In the genomic region with DNA sequence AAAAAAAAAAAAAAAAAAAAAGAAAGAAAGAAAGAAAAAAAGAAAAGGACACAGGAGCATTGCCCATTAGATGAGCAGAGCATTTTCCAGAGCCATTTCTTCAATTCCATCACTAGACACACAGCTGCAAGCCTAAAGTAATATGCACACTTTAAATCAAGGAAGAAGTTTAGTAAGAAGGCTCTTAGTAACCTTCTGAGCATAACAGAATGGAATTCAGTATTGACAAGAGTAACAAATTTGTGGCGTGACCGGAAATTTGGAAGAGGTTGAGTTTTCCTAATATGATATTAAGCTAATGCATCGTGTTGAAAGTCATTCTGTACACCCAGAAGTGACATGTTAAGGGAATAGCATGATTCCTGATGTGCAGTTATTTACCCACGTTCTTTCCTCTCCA, we compare ENCODE assay signal across 10 cellular contexts. TPM values are rescaled to one million over a fixed set of nuclear protein-coding genes. Genes with fewer than 3 reads are reported as not detected.
DNase-seq lines count a peak whose midpoint lies in the region; ATAC-seq and TF ChIP-seq lines count a peak whose summit lies in the region.
"Had no signal": no experiment of that assay in that cellular context is flagged by ENCODE, and none has a peak within 500 bp of the region (broad histone marks: within the 10 kb centered on the region; RNA-seq: fewer than 3 reads in every experiment).

No MANE protein-coding gene starts in this region.

- TF ChIP-seq CTCF in osteocyte (IDR thresholded peaks at IDR 0.05) (no peak), mesothelial cell of epicardium (IDR thresholded peaks at IDR 0.05; ENCODE audit: unreplicated experiment) (no peak)

- no peak overlapping the region for H3K4me3 Mint-ChIP-seq in osteocyte (ENCODE audit: unreplicated experiment)
- H3K4me3 Mint-ChIP-seq in mesothelial cell of epicardium: no peak overlapping the region

- H3K9me3 ChIP-seq in Karpas-422 (ENCODE audit: low read length): no peaks in the 10 kb centered on the region
- H3K9me3 ChIP-seq in esophagus (ENCODE audit: control insufficient read depth in 2 of 2, insufficient read depth in 1 of 2, low read depth in 1 of 2, low read length in 1 of 2): no peaks in the 10 kb centered on the region

- H3K27me3 ChIP-seq in Karpas-422 (ENCODE audit: low read length) (no peaks in the 10 kb centered on the region), esophagus (ENCODE audit: control insufficient read depth in 1 of 2, insufficient read depth in 2 of 2, low read length in 2 of 2) (no peaks in the 10 kb centered on the region)

- H2AFZ ChIP-seq in Karpas-422 (ENCODE audit: low read length): no peak overlapping the region

- H3K27ac Mint-ChIP-seq in osteocyte (ENCODE audit: unreplicated experiment) (peak overlapping the region; percentile 63), mesothelial cell of epicardium (no peak overlapping the region)

- H3K36me3 Mint-ChIP-seq in osteocyte (ENCODE audit: unreplicated experiment) (peaks cover 12% of the 10 kb centered on the region), mesothelial cell of epicardium (peaks cover 24% of the 10 kb centered on the region)
- H3K36me3 Mint-ChIP-seq: naive B cell had no signal

- no peaks in the 10 kb centered on the region for H3K36me3 ChIP-seq in Karpas-422 (ENCODE audit: insufficient read depth, low read length)
- no peaks in the 10 kb centered on the region for H3K36me3 ChIP-seq in esophagus (ENCODE audit: control insufficient read depth in 2 of 2, insufficient read depth in 2 of 2, low read length in 1 of 2)

- H3K79me2 ChIP-seq in Karpas-422 (ENCODE audit: low read length): peaks cover 97% of the 10 kb centered on the region

- H3K4me1 ChIP-seq in Karpas-422 (ENCODE audit: low read length) (peaks cover 96% of the 10 kb centered on the region), esophagus (ENCODE audit: control insufficient read depth in 2 of 2, insufficient read depth in 2 of 2, low read length in 1 of 2) (peaks cover 8 to 9% of the 10 kb centered on the region in 2 donors)

- ATAC-seq in HG03354 (IDR thresholded peaks at IDR 0.05; ENCODE audit: poor library complexity, severe bottlenecking, unreplicated experiment): no peak

- H3K4me1 Mint-ChIP-seq in osteocyte (ENCODE audit: unreplicated experiment) (peaks cover 81% of the 10 kb centered on the region), mesothelial cell of epicardium (peaks cover 25% of the 10 kb centered on the region)

- H3K9ac ChIP-seq in Karpas-422 (ENCODE audit: low read length): no peak overlapping the region

- H3K27ac ChIP-seq in Karpas-422 (ENCODE audit: low read length) (peak overlapping the region; percentile 63), esophagus (ENCODE audit: low read depth in 2 of 2, low read length in 1 of 2) (peak overlapping the region; percentile 2 to 49)

- H3K27me3 Mint-ChIP-seq in osteocyte (ENCODE audit: unreplicated experiment): no peaks in the 10 kb centered on the region
- no peaks in the 10 kb centered on the region for H3K27me3 Mint-ChIP-seq in mesothelial cell of epicardium (ENCODE audit: low read depth)
- H3K27me3 Mint-ChIP-seq: naive B cell had no signal

- peak; percentile 65 for DNase-seq in AG08395 (ENCODE audit: low spot score)
- no peak for DNase-seq in Karpas-422
- no peak for DNase-seq in osteocyte (ENCODE audit: extremely low spot score, unreplicated experiment)
- no peak for DNase-seq in NCI-H526 treated with DMSO at 0.1 percent for 48 hours (lab: John Stamatoyannopoulos, UW)
- no peak for DNase-seq in mesothelial cell of epicardium (ENCODE audit: low spot score in 2 of 2, unreplicated experiment in 2 of 2)
- no peak for DNase-seq in A172 (ENCODE audit: low spot score)
- DNase-seq: activated CD4-positive, CD25-positive, alpha-beta regulatory T cell; naive B cell had no signal

- H3K9me2 ChIP-seq in Karpas-422 (replicated peaks; ENCODE audit: insufficient read depth, low read length): no peaks in the 10 kb centered on the region

- H3K4me3 ChIP-seq in Karpas-422 (ENCODE audit: low read length) (no peak overlapping the region), esophagus (ENCODE audit: low read depth in 1 of 2, low read length in 2 of 2) (no peak overlapping the region)

- H3K9me3 Mint-ChIP-seq in osteocyte (ENCODE audit: unreplicated experiment) (peaks cover 14% of the 10 kb centered on the region), mesothelial cell of epicardium (peaks cover 13% of the 10 kb centered on the region)

- no peak overlapping the region for H3K4me2 ChIP-seq in Karpas-422 (ENCODE audit: low read depth, low read length, poor library complexity, severe bottlenecking)

- no peaks in the 10 kb centered on the region; the same call in 1 of the 2 replicates for H4K20me1 ChIP-seq in Karpas-422 (ENCODE audit: insufficient read depth, low read depth, low read length)

- WGBS in esophagus, 2 donors: 51 to 58% methylated on average over 4 of the region's 4 CpGs

RNA-seq across cellular contexts. Expression of gene SMURF1, which starts 35.3 kb away (rescaled TPM):
- 16.7 and 22.6 TPM in 2 replicates for total RNA-seq in Karpas-422 (2014; rRNA removed; shearing (Covaris generic); ENCODE audit: low replicate concordance)
- 10 to 100 TPM; 11.7 to 12.9 TPM for polyA plus RNA-seq in esophagus
- total RNA-seq in osteocyte: 23.6 and 24.1 TPM in 2 replicates
- 29.7 to 34.4 TPM (median 33.6 TPM) in 3 replicates for total RNA-seq in mesothelial cell of epicardium
- total RNA-seq in A172 (2014; rRNA removed; shearing (Covaris generic)): 19.7 and 20.0 TPM in 2 replicates
